8 cellular contexts compared by ENCODE assay signal in genomic region chr9:81459591-81459990, GRCh38.
"Had no signal": no experiment of that assay in that cellular context is flagged by ENCODE, and none has a peak within 500 bp of the region (broad histone marks: within the 10 kb centered on the region; RNA-seq: fewer than 3 reads in every experiment).

No MANE protein-coding gene starts in this region.

- FAIRE-seq: H1 had no signal

- H3K27ac Mint-ChIP-seq: GM23338, HFFc6 had no signal

- H3K4me3 Mint-ChIP-seq: GM23338, H9, HFFc6 had no signal

- H3K9me3 Mint-ChIP-seq: GM23338, HFFc6 had no signal

- H3K4me1 Mint-ChIP-seq: GM23338 had no signal

- DNase-seq: GM23248, GOT3, H7, H9, HCEC 1CT, HFFc6 had no signal
